In the genomic region with DNA sequence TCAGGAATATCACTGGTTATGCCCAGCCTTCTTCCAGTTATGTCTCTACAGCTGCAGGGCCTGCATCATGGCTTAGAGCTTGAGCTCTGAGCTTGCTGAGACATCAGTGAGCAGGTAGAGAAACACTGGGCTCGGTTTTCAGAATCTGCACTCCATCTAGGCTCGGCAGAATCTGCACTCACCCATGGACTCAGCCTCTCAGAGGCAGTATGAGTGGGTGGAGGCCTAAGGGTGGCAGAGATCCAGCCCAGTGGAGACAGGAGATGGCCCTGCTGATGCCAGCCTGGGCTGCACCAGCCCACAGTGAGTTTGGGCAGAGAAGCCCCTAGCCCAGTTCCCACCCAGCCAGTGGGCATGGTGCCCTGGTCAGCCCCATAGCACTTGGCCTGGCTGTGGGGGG, we compare ENCODE assay signal across 1 cellular context.
TF ChIP-seq lines count a peak whose summit lies in the region.

No MANE protein-coding gene starts in this region.

TF ChIP-seq in HCT116, 20 proteins besides CTCF, POLR2A, EP300 and RAD21:
- no peak for TF ChIP-seq CEBPB (IDR thresholded peaks at IDR 0.05; ENCODE audit: low read depth)
- TF ChIP-seq, protein P1, sequence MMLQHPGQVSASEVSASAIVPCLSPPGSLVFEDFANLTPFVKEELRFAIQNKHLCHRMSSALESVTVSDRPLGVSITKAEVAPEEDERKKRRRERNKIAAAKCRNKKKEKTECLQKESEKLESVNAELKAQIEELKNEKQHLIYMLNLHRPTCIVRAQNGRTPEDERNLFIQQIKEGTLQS (IDR thresholded peaks at IDR 0.05) = no peak
- TF ChIP-seq CBX3 (IDR thresholded peaks at IDR 0.05; ENCODE audit: low read depth) = no peak
